8 cellular contexts compared by ENCODE assay signal in genomic region chr13:97574926-97575325, GRCh38.
DNase-seq lines count a peak whose midpoint lies in the region; ATAC-seq and TF ChIP-seq lines count a peak whose summit lies in the region.

No MANE protein-coding gene starts in this region.

- H3K27ac ChIP-seq in heart left ventricle (no peak overlapping the region), neural progenitor cell (no peak overlapping the region)

- intact Hi-C loops in heart left ventricle (cut with DNase I), result loop anchor here in 6 of 10 donors (5.0 to 10.0 kb wide), 4 partner anchors 190 to 470 kb away; no protein-coding TSS in a partner anchor
- intact Hi-C loops in left cardiac atrium (cut with DNase I), result no loop called here

- no peak overlapping the region for H3K4me2 ChIP-seq in neural progenitor cell

- H3K27ac Mint-ChIP-seq in chondrocyte (ENCODE audit: unreplicated experiment) (no peak overlapping the region), neural progenitor cell (no peak overlapping the region)

- no peaks in the 10 kb centered on the region for H3K79me2 ChIP-seq in neural progenitor cell (ENCODE audit: low read depth)

- H3K4me3 ChIP-seq in heart left ventricle (no peak overlapping the region), MG63 (no peak overlapping the region), neural progenitor cell (no peak overlapping the region)

- H3K4me1 Mint-ChIP-seq in chondrocyte (ENCODE audit: low read depth) (peaks cover 9% of the 10 kb centered on the region), neural progenitor cell (peaks cover 12% of the 10 kb centered on the region)

- peaks cover 7% of the 10 kb centered on the region for H3K9me3 Mint-ChIP-seq in chondrocyte (ENCODE audit: low read depth)
- H3K9me3 Mint-ChIP-seq in neural progenitor cell, result no peaks in the 10 kb centered on the region

- H3K9me3 ChIP-seq in heart left ventricle, result no peaks in the 10 kb centered on the region
- H3K9me3 ChIP-seq in MG63, result no peaks in the 10 kb centered on the region
- no peaks in the 10 kb centered on the region for H3K9me3 ChIP-seq in neural progenitor cell (ENCODE audit: low read depth)

- H3K27me3 Mint-ChIP-seq in chondrocyte (ENCODE audit: low read depth) (no peaks in the 10 kb centered on the region), neural progenitor cell (ENCODE audit: insufficient read depth, low read depth) (peaks cover 2% of the 10 kb centered on the region)

- H3K36me3 Mint-ChIP-seq in chondrocyte (ENCODE audit: low read depth) (no peaks in the 10 kb centered on the region), neural progenitor cell (no peaks in the 10 kb centered on the region)

- DNase-seq in heart left ventricle, result peak in 3 of 5 donors; percentile 16 to 26 (median 24)
- DNase-seq in left cardiac atrium, result no peak
- peak; percentile 28 for DNase-seq in MG63
- no peak for DNase-seq in chondrocyte (ENCODE audit: low spot score)
- DNase-seq in neural progenitor cell (ENCODE audit: low spot score), result peak; percentile 53
- no peak for DNase-seq in activated T-cell treated with anti-CD3 and anti-CD28 coated beads for 4 hours

- WGBS in heart left ventricle, 4 donors, result 60 to 69% (median 65%) methylated on average over 5 of the region's 5 CpGs

- no peak overlapping the region for H3K9ac ChIP-seq in neural progenitor cell

- H4K20me1 ChIP-seq in neural progenitor cell (ENCODE audit: low read depth), result no peaks in the 10 kb centered on the region

- TF ChIP-seq CTCF in heart left ventricle (IDR thresholded peaks at IDR 0.05) (peak; percentile 13 to 62 (median 41)), chondrocyte (IDR thresholded peaks at IDR 0.05) (peak; percentile 66), neural progenitor cell (IDR thresholded peaks at IDR 0.05) (peak; percentile 54)

- no peak for TF ChIP-seq POLR2A in heart left ventricle (IDR thresholded peaks at IDR 0.05)

- no peaks in the 10 kb centered on the region for H3K36me3 ChIP-seq in heart left ventricle
- no peaks in the 10 kb centered on the region for H3K36me3 ChIP-seq in MG63
- no peaks in the 10 kb centered on the region for H3K36me3 ChIP-seq in neural progenitor cell

- ATAC-seq in heart left ventricle, result peak; percentile 20 to 56 (median 44)
- ATAC-seq in left cardiac atrium, result no peak
- ATAC-seq in HG03378 (IDR thresholded peaks at IDR 0.05; ENCODE audit: unreplicated experiment), result no peak
- no peak for ATAC-seq in GM18520 (IDR thresholded peaks at IDR 0.05; ENCODE audit: unreplicated experiment)

- H2AFZ ChIP-seq in neural progenitor cell (replicated peaks), result peak overlapping the region; percentile 9

- H3K4me3 Mint-ChIP-seq in chondrocyte (ENCODE audit: unreplicated experiment) (no peak overlapping the region), neural progenitor cell (no peak overlapping the region)

- H3K27me3 ChIP-seq in heart left ventricle, result no peaks in the 10 kb centered on the region
- H3K27me3 ChIP-seq in MG63, result no peaks in the 10 kb centered on the region
- H3K27me3 ChIP-seq in neural progenitor cell, result no peaks in the 10 kb centered on the region

- H3K4me1 ChIP-seq in heart left ventricle, result peaks cover 0 to 8% (median 0%) of the 10 kb centered on the region in 12 donors
- H3K4me1 ChIP-seq in neural progenitor cell, result peaks cover 19% of the 10 kb centered on the region

- peaks cover 7% of the 10 kb centered on the region for H3F3A ChIP-seq in neural progenitor cell (ENCODE audit: low read depth)

Comparison
In these comparisons a context has a peak if more than half of its experiments do, and no peak if none do; other contexts are left out.
1. ATAC-seq: peak in heart left ventricle (4 of 4); none in left cardiac atrium (0 of 2), HG03378 (single experiment) and GM18520 (single experiment).
2. DNase-seq: peak in heart left ventricle (3 of 5), MG63 (single experiment) and neural progenitor cell (single experiment); none in left cardiac atrium (single experiment), chondrocyte (single experiment) and activated T-cell treated with anti-CD3 and anti-CD28 coated beads for 4 hours (single experiment).
3. intact Hi-C loops: an anchor here in heart left ventricle (5.0 to 10.0 kb wide); none called in left cardiac atrium.
4. Peak in every context shown above with its lines, with median percentiles within 50 percentile points of each other: CTCF ChIP-seq.